7 cellular contexts compared by ENCODE assay signal in the genomic region with DNA sequence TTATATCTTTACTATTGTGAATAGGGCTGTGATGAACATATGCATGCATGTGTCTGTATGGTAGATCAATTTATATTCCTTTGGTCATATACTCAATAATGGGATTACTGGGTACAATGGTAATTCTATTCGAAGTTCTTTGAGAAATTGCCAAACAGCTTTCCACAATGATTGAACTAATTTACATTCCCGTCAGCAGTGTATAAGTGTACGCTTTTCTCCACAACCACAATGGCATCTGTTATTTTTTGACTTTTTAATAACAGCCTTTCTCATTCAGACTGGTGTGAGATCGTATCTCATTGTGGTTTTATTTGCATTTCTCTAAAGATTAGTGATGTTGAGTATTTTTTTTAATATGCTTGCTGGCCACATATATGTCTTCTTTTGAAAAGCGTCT.
"Had no signal": no experiment of that assay in that cellular context is flagged by ENCODE, and none has a peak within 500 bp of the region (broad histone marks: within the 10 kb centered on the region; RNA-seq: fewer than 3 reads in every experiment).

No MANE protein-coding gene starts in this region.

- H3K4me1 Mint-ChIP-seq: IgD-negative memory B cell had no signal

- H3K4me3 ChIP-seq: K562 had no signal

- FAIRE-seq: HepG2, HTR-8/SVneo, K562 had no signal

- H3K27me3 Mint-ChIP-seq: IgD-negative memory B cell had no signal

- DNase-seq: IMR-90, KBM-7 had no signal

- H3K27ac ChIP-seq: HL-60 had no signal

- H3K27ac Mint-ChIP-seq: IgD-negative memory B cell had no signal

- H3K4me3 Mint-ChIP-seq: IgD-negative memory B cell had no signal

- H3K36me3 Mint-ChIP-seq: IgD-negative memory B cell had no signal
